ENCODE assay signal across 8 cellular contexts in the genomic region with DNA sequence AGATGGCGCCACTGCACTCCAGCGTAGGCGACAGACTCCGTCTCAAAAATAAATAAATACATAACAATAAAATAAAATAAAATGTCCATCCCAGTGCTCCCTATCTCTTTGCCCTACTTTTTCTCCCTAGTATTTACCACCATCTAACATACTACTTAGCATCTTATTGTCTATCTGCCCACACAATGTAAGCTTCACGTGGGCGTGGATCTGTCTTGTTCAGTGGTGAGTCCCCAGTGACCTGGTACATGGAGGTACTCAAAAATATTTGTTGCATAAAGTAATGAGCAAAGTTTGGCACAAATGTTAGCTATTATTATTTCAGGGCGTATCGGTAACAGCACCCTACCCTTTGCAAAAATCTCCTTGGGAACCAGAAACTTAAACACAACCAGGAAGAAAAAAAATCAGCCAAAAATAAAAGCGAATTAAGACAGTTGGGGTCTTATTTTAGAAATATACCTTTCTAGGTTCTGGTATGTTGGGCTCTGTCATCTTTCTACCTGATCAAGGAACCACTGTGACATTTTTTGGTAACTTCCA. TPM values are rescaled to one million over a fixed set of nuclear protein-coding genes. Genes with fewer than 3 reads are reported as not detected.
DNase-seq lines count a peak whose midpoint lies in the region; ATAC-seq and TF ChIP-seq lines count a peak whose summit lies in the region.

No MANE protein-coding gene starts in this region.

- peak; percentile 5; the same call in 1 of the 2 replicates for ATAC-seq in HCT116
- ATAC-seq in heart right ventricle, result peak in 4 of 8 donors; percentile 1 to 25 (median 14)
- no peak for ATAC-seq in HG02852 (IDR thresholded peaks at IDR 0.05; ENCODE audit: unreplicated experiment)
- ATAC-seq in HG03521 (IDR thresholded peaks at IDR 0.05; ENCODE audit: unreplicated experiment), result no peak

- peak overlapping the region; percentile 93 for H3K4me2 ChIP-seq in HCT116 (ENCODE audit: low read length)
- H3K4me2 ChIP-seq in smooth muscle cell, result peak overlapping the region; percentile 97

- no peaks in the 10 kb centered on the region for H3K9me2 ChIP-seq in HCT116 (ENCODE audit: insufficient read depth)

- H3K27me3 ChIP-seq in HCT116 (ENCODE audit: insufficient read depth, low read length) (no peaks in the 10 kb centered on the region), heart right ventricle (no peaks in the 10 kb centered on the region), smooth muscle cell (ENCODE audit: low read depth) (no peaks in the 10 kb centered on the region)

- no peaks in the 10 kb centered on the region for H3F3A ChIP-seq in smooth muscle cell (ENCODE audit: low read depth)

- intact Hi-C loops in HCT116 (cut with micrococcal nuclease) (no loop called here), heart right ventricle (cut with DNase I) (loop anchor here in 1 of 10 donors (2.0 kb wide), 1 partner anchor 17 kb away; a partner anchor contains a TSS)

- H4K20me1 ChIP-seq in HCT116 (ENCODE audit: insufficient read depth) (no peaks in the 10 kb centered on the region), smooth muscle cell (ENCODE audit: low read depth) (peaks cover 7% of the 10 kb centered on the region)

- CTCF ChIA-PET in HCT116 (lab: Charles Lee), result interaction anchor here (1.7 kb wide), 1 partner anchor 24 kb away, joined by 7 read pairs; no protein-coding TSS in a partner anchor

- BruUV-seq in HCT116 (replicated peaks; lab: Mats Ljungman, UMichigan), result TSS peak; percentile 99

- no peaks in the 10 kb centered on the region for H3K9me3 ChIP-seq in HCT116 (ENCODE audit: control insufficient read depth in 1 of 2, insufficient read depth in 1 of 2, low read depth in 1 of 2, low read length in 2 of 2)
- no peaks in the 10 kb centered on the region for H3K9me3 ChIP-seq in heart right ventricle
- H3K9me3 ChIP-seq in smooth muscle cell (replicated peaks; ENCODE audit: low read depth), result no peaks in the 10 kb centered on the region

- DNase-seq in HCT116 (ENCODE audit: low read depth, low spot score) (no peak), heart right ventricle (no peak), smooth muscle cell (lab: John Stamatoyannopoulos, UW; ENCODE audit: unreplicated experiment) (no peak), kidney tubule cell (ENCODE audit: low spot score) (no peak), NCI-H2029 (lab: John Stamatoyannopoulos, UW) (no peak)

- peak overlapping the region; percentile 97 for H2AFZ ChIP-seq in HCT116 (ENCODE audit: low read depth, low read length, poor library complexity, severe bottlenecking)
- H2AFZ ChIP-seq in smooth muscle cell (ENCODE audit: low read depth), result peak overlapping the region; percentile 89

- H3K4me1 ChIP-seq in HCT116 (ENCODE audit: control insufficient read depth in 1 of 2, insufficient read depth in 2 of 2, low read length in 2 of 2), result peaks cover 8 to 33% of the 10 kb centered on the region in 2 experiments; a peak in 3 of 4 replicates
- H3K4me1 ChIP-seq in heart right ventricle, result peaks cover 0 to 40% (median 20%) of the 10 kb centered on the region in 9 donors
- no peaks in the 10 kb centered on the region for H3K4me1 ChIP-seq in smooth muscle cell (ENCODE audit: low read depth)

- H3K36me3 ChIP-seq in HCT116 (ENCODE audit: control insufficient read depth in 1 of 2, insufficient read depth in 2 of 2, low read length in 2 of 2) (no peaks in the 10 kb centered on the region), heart right ventricle (no peaks in the 10 kb centered on the region), smooth muscle cell (ENCODE audit: low read depth) (no peaks in the 10 kb centered on the region)

- no peak for TF ChIP-seq CTCF in HCT116 (IDR thresholded peaks at IDR 0.05 in 2 of 3, conservative IDR thresholded peaks at IDR 0.05 in 1 of 3; ENCODE audit: borderline replicate concordance in 1 of 3, insufficient read depth in 1 of 3, low read depth in 2 of 3, low read length in 2 of 3)
- no peak for TF ChIP-seq CTCF in VCaP (conservative IDR thresholded peaks at IDR 0.05)
- no peak for TF ChIP-seq CTCF in heart right ventricle (IDR thresholded peaks at IDR 0.05)
- TF ChIP-seq CTCF in smooth muscle cell (IDR thresholded peaks at IDR 0.05; ENCODE audit: borderline replicate concordance, insufficient read depth, poor library complexity, severe bottlenecking), result no peak

- H3K4me3 ChIP-seq in HCT116 (replicated peaks in 1 of 2; ENCODE audit: low read depth in 1 of 2, low read length in 2 of 2) (peak overlapping the region; percentile 48 to 83), heart right ventricle (peak overlapping the region in 9 of 10 donors; percentile 71 to 98 (median 89)), smooth muscle cell (peak overlapping the region; percentile 76)

- TF ChIP-seq RAD21 in HCT116 (IDR thresholded peaks at IDR 0.05; ENCODE audit: low read depth), result no peak

- WGBS in heart right ventricle, 2 donors, result 38 to 43% methylated on average over 8 to 9 of the region's 9 CpGs
- WGBS in smooth muscle cell (ENCODE audit: low lambda C conversion rate), result 63% methylated on average over 9 of the region's 9 CpGs

- peak overlapping the region; percentile 77 for H3K9ac ChIP-seq in HCT116 (ENCODE audit: low read length)
- no peak overlapping the region for H3K9ac ChIP-seq in smooth muscle cell (ENCODE audit: low read depth)

- POLR2A ChIA-PET in HCT116 (lab: Charles Lee), result no interaction called here

- no peak for TF ChIP-seq POLR2A in HCT116 (IDR thresholded peaks at IDR 0.05; ENCODE audit: borderline replicate concordance, extremely low read depth, insufficient read depth, insufficient read length)

- H3K27ac ChIP-seq in HCT116 (ENCODE audit: low read depth, low read length) (peak overlapping the region; percentile 27; the same call in 1 of the 2 replicates), VCaP (peak overlapping the region; percentile 72), heart right ventricle (peak overlapping the region; percentile 20 to 94 (median 88)), smooth muscle cell (ENCODE audit: low read depth) (no peak overlapping the region)

- RAD21 ChIA-PET in HCT116 (lab: Charles Lee; ENCODE audit: low non-redundant PET in 1 of 2, low total read pairs in 2 of 2, uncharacterized antibody in 2 of 2, unreplicated experiment in 2 of 2), result no interaction called here

- H3K79me2 ChIP-seq in HCT116 (ENCODE audit: insufficient read depth, low read length), result peaks cover 35% of the 10 kb centered on the region
- H3K79me2 ChIP-seq in smooth muscle cell (ENCODE audit: low read depth), result no peaks in the 10 kb centered on the region

TF ChIP-seq in HCT116, 20 proteins besides CTCF, POLR2A, EP300 and RAD21:
- TF ChIP-seq ELF1 (IDR thresholded peaks at IDR 0.05; ENCODE audit: borderline replicate concordance, low read depth) (no peak), JUND (IDR thresholded peaks at IDR 0.05) (no peak), EGR1 (IDR thresholded peaks at IDR 0.05; ENCODE audit: low read depth) (peak; percentile 29; the same call in 1 of the 2 replicates), ZNF274 (IDR thresholded peaks at IDR 0.05; ENCODE audit: low read depth, low read length) (no peak), SRF (IDR thresholded peaks at IDR 0.05; ENCODE audit: low read depth) (no peak), FOSL1 (IDR thresholded peaks at IDR 0.05; ENCODE audit: low read depth) (no peak), CBX3 (IDR thresholded peaks at IDR 0.05; ENCODE audit: low read depth) (no peak)
- TF ChIP-seq, protein P1, sequence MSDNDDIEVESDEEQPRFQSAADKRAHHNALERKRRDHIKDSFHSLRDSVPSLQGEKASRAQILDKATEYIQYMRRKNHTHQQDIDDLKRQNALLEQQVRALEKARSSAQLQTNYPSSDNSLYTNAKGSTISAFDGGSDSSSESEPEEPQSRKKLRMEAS (IDR thresholded peaks at IDR 0.05), result no peak

RNA-seq across cellular contexts. Expression of a gene that starts 0.5 kb away (rescaled TPM):
- total RNA-seq in HCT116 (2021; ENCODE audit: unreplicated experiment) (78.4 TPM), heart right ventricle (100 to 1,000 TPM in 6 of 10 donors, 10 to 100 TPM in 4; 91.8 to 163 (median 112) TPM), smooth muscle cell (53.8 and 53.9 TPM in 2 replicates)
- polyA plus RNA-seq in HCT116 (2012), result 97.2 and 107 TPM in 2 replicates
- polyA plus RNA-seq in heart right ventricle (100 to 1,000 TPM; 117 to 241 TPM), smooth muscle cell (90.7 and 103 TPM in 2 replicates)

RNA-seq across cellular contexts. Expression of a gene that starts 17.5 kb away (rescaled TPM):
- 17.6 TPM for total RNA-seq in HCT116 (2021; ENCODE audit: unreplicated experiment)
- 16.2 and 18.0 TPM in 2 replicates for polyA plus RNA-seq in HCT116 (2012)
- 1 to 10 TPM; 1.9 to 4.6 (median 2.4) TPM for total RNA-seq in heart right ventricle
- polyA plus RNA-seq in heart right ventricle, result 1 to 10 TPM; 1.8 to 5.1 TPM
- 8.8 and 9.7 TPM in 2 replicates for total RNA-seq in smooth muscle cell
- 8.5 and 10.7 TPM in 2 replicates for polyA plus RNA-seq in smooth muscle cell
